Comparison of ENCODE assay signal across 8 cellular contexts in the genomic region with DNA sequence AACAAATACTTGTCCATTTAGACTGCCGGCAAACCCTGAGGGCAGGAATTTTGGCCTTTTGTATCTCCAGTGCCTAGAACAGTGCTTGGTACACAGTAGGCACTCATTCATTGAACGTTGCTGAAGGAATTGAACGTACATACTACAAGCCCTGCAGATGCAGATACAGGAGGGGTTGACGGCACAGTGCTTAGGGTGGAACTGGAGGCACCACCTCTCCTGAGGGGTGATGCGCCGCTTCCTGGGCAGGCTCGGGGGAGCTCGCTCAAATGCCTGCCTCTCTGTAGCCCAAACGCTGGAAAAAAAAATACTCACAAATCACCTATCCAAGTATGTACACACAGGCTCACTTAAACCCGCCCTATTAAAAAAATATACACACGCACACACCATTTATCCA. TPM values are rescaled to one million over a fixed set of nuclear protein-coding genes. Genes with fewer than 3 reads are reported as not detected.
DNase-seq lines count a peak whose midpoint lies in the region; ATAC-seq and TF ChIP-seq lines count a peak whose summit lies in the region.

No MANE protein-coding gene starts in this region.

- DNase-seq in GM06990 (ENCODE audit: extremely low read depth, insufficient read length) = peak; percentile 36
- no peak for DNase-seq in epithelial cell of proximal tubule (ENCODE audit: low read depth)
- DNase-seq in naive B cell = peak; percentile 18
- no peak for DNase-seq in A172 (ENCODE audit: low spot score)
- DNase-seq in DMS79 treated with DMSO at 0.1 percent for 48 hours (lab: John Stamatoyannopoulos, UW) = no peak

- H3K36me3 Mint-ChIP-seq in naive B cell = peaks cover 4 to 5% of the 10 kb centered on the region in 2 donors

- no peak overlapping the region for H3K27ac ChIP-seq in HUES48 (ENCODE audit: low read depth, low read length)

- no peaks in the 10 kb centered on the region; the same call in 1 of the 2 replicates for H3K36me3 ChIP-seq in GM06990 (ENCODE audit: control insufficient read depth, insufficient read depth, low read length)
- H3K36me3 ChIP-seq in HUES48 (ENCODE audit: control insufficient read depth, insufficient read depth, low read length) = peaks cover 10% of the 10 kb centered on the region

- H3K4me1 Mint-ChIP-seq in naive B cell = peaks cover 23 to 47% (median 32%) of the 10 kb centered on the region in 3 donors

- peak; percentile 46 for ATAC-seq in GM21529 (IDR thresholded peaks at IDR 0.05; ENCODE audit: unreplicated experiment)
- ATAC-seq in naive B cell (ENCODE audit: low read depth in 2 of 2) = no peak

- no peaks in the 10 kb centered on the region for H3K9me3 Mint-ChIP-seq in naive B cell

- TF ChIP-seq CTCF in GM06990 (IDR thresholded peaks at IDR 0.05; ENCODE audit: insufficient read depth, low read length, poor library complexity, severe bottlenecking) = no peak
- TF ChIP-seq CTCF in WI38 (IDR thresholded peaks at IDR 0.05; ENCODE audit: low read depth, low read length) = no peak
- TF ChIP-seq CTCF in epithelial cell of proximal tubule (conservative IDR thresholded peaks at IDR 0.05; ENCODE audit: low read depth, low read length) = no peak

- H3K9me3 ChIP-seq in HUES48 (ENCODE audit: control insufficient read depth, insufficient read depth, low read length) = no peaks in the 10 kb centered on the region

- peak overlapping the region; percentile 93 to 99 (median 98) for H3K27ac Mint-ChIP-seq in naive B cell

- H3K4me3 ChIP-seq in GM06990 (replicated peaks; ENCODE audit: low read depth, low read length) = peak overlapping the region; percentile 86
- H3K4me3 ChIP-seq in HUES48 (ENCODE audit: low read depth, low read length) = peak overlapping the region; percentile 79
- peak overlapping the region; percentile 77 for H3K4me3 ChIP-seq in WI38 (ENCODE audit: low read depth, low read length)
- H3K4me3 ChIP-seq in epithelial cell of proximal tubule (ENCODE audit: low read depth, low read length) = peak overlapping the region; percentile 86

- H3K27me3 Mint-ChIP-seq in naive B cell = no peaks in the 10 kb centered on the region

- no peaks in the 10 kb centered on the region for H3K27me3 ChIP-seq in GM06990 (replicated peaks; ENCODE audit: control insufficient read depth, insufficient read depth, low read length)
- no peaks in the 10 kb centered on the region for H3K27me3 ChIP-seq in HUES48 (ENCODE audit: control insufficient read depth, insufficient read depth, low read length)

- H3K9ac ChIP-seq in HUES48 (ENCODE audit: low read depth, low read length) = peak overlapping the region; percentile 83

- peak overlapping the region; percentile 84 to 98 (median 93) for H3K4me3 Mint-ChIP-seq in naive B cell

- H3K4me1 ChIP-seq in HUES48 (ENCODE audit: control insufficient read depth, insufficient read depth, low read length) = peaks cover 16% of the 10 kb centered on the region; the same call in 1 of the 2 replicates

RNA-seq across cellular contexts. Expression of a gene that starts 0.6 kb away (rescaled TPM):
- 32.2 and 33.6 TPM in 2 replicates for total RNA-seq in epithelial cell of proximal tubule
- polyA plus RNA-seq in naive B cell (ENCODE audit: low read depth in 6 of 6) = 10 to 100 TPM; 26.8 to 74.1 (median 43.2) TPM
- total RNA-seq in A172 (2014; rRNA removed; shearing (Covaris generic)) = 65.6 and 68.1 TPM in 2 replicates

RNA-seq across cellular contexts. Expression of a gene that starts 52.0 kb away (rescaled TPM):
- total RNA-seq in epithelial cell of proximal tubule = 0.17 TPM in 1 of 2 replicates, not detected in the other
- not detected for polyA plus RNA-seq in naive B cell (ENCODE audit: low read depth in 6 of 6)
- 0.96 and 1.0 TPM in 2 replicates for total RNA-seq in A172 (2014; rRNA removed; shearing (Covaris generic))

Comparison
In these comparisons a context has a peak if more than half of its experiments do, and no peak if none do; other contexts are left out.
1. DNase-seq: peak in GM06990 (single experiment) and naive B cell (single experiment); none in epithelial cell of proximal tubule (single experiment), A172 (single experiment) and DMS79 treated with DMSO at 0.1 percent for 48 hours (single experiment).
2. Peak in every context shown above with its lines, with median percentiles within 50 percentile points of each other: H3K4me3 ChIP-seq.